ENCODE assay signal across 2 cellular contexts in the genomic region with DNA sequence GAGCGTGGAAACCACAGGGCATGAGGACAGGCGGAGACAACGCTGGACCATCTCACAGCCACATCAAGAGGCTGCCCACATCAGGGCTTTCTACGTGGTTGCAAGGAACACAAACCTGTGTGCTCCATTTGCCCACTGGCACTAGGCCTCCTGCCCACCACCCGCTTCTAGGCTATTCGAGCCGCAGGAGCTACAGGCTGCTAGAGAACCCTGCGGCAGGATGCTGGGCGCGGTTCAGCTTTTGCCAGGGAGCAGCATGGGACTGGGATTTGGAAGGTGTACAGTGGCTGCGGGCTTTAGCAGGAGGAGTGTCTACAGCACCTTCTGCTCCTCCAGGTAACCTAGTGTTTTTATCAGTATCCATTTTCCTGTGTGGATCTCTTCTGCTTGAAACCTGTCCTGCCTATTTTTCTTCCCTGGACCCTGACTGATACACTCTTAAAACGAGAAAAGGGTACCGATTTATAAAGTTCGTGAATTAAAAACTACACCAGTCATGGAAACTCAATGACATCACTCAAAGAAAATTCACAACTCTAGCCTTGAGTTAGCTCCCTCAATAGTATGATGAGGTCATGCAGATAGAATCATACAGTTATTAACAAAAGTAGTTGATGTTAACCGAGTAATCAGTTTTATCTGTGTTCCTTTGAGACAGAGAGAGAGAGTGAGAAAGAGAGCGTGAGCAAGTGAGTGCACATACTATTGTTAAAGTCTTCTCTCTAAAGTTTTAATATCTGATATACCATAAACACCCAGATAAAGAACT.
TF ChIP-seq lines count a peak whose summit lies in the region.

No MANE protein-coding gene starts in this region.

TF ChIP-seq in HEK293, 187 proteins besides CTCF, POLR2A, EP300 and RAD21:
- TF ChIP-seq ZBTB17 (tag by site-specific recombination; IDR thresholded peaks at IDR 0.05) (peak; percentile 73), ZNF629 (tag by site-specific recombination; IDR thresholded peaks at IDR 0.05) (peak; percentile 38), ZNF354C (tag by site-specific recombination; IDR thresholded peaks at IDR 0.05; ENCODE audit: borderline replicate concordance, low read depth) (no peak), ZNF426 (tag by site-specific recombination; IDR thresholded peaks at IDR 0.05) (no peak)
- TF ChIP-seq, protein P1, sequence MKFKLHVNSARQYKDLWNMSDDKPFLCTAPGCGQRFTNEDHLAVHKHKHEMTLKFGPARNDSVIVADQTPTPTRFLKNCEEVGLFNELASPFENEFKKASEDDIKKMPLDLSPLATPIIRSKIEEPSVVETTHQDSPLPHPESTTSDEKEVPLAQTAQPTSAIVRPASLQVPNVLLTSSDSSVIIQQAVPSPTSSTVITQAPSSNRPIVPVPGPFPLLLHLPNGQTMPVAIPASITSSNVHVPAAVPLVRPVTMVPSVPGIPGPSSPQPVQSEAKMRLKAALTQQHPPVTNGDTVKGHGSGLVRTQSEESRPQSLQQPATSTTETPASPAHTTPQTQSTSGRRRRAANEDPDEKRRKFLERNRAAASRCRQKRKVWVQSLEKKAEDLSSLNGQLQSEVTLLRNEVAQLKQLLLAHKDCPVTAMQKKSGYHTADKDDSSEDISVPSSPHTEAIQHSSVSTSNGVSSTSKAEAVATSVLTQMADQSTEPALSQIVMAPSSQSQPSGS (tag by site-specific recombination; IDR thresholded peaks at IDR 0.05; ENCODE audit: low read depth) = peak; percentile 86

TF ChIP-seq in WTC11, 78 proteins besides CTCF, POLR2A, EP300 and RAD21:
- TF ChIP-seq TP53 (CRISPR knock-in tag; IDR thresholded peaks at IDR 0.05) (no peak), FOXK1 (CRISPR knock-in tag; IDR thresholded peaks at IDR 0.05) (no peak)
- TF ChIP-seq, protein P2, sequence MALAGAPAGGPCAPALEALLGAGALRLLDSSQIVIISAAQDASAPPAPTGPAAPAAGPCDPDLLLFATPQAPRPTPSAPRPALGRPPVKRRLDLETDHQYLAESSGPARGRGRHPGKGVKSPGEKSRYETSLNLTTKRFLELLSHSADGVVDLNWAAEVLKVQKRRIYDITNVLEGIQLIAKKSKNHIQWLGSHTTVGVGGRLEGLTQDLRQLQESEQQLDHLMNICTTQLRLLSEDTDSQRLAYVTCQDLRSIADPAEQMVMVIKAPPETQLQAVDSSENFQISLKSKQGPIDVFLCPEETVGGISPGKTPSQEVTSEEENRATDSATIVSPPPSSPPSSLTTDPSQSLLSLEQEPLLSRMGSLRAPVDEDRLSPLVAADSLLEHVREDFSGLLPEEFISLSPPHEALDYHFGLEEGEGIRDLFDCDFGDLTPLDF (CRISPR knock-in tag; IDR thresholded peaks at IDR 0.05) = no peak
- TF ChIP-seq, protein P3, sequence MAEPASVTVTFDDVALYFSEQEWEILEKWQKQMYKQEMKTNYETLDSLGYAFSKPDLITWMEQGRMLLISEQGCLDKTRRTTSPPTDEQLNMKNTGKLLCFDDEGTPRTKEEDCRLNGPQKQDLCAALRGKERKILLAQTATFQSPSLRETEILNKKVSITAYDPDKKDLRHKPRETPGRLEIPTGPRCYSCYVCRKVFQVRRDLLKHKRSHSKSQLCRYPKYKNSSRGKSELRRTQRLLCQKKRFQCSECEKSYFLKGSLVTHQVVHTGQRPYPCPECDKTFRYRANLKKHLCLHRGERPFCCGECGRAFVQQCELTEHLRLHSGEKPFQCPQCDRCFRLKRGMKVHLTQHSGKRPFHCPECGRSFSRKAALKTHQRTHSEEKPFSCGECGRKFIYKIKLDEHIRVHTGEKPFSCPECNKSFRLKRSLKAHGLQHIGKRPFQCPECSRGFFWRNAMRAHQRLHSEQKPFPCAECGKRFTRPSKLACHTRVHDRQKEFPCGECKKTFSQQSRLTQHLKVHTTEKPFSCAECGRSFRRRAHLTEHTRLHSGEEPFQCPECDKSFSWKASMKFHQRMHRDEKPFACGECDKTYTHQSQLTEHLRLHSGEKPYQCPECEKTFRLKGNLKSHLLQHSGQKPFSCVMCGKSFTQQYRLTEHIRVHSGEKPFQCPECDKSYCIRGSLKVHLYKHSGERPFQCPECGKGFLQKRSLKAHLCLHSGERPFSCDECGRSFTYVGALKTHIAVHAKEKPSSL (CRISPR knock-in tag; conservative IDR thresholded peaks at IDR 0.05) = no peak
